ENCODE assay signal across 20 cellular contexts in the genomic region with DNA sequence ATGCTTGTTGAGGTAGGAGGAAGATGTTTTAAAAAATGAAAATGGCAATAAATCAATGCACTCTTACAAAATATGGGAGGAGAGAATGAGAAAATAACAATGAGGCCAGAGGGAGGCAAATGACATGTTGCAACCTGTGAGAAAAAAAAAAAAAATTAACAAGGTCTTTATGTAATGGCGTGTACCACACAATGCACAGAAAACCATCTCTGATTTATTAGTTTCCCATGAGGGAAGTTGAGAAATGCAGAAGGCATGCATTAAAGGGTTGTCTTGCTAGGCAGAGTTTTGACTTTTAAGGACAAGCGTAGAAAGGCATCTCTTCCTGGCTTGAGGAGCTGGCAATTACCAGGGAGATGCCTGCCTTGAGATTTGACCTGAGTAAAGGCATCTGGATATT.
DNase-seq lines count a peak whose midpoint lies in the region; FAIRE-seq and TF ChIP-seq lines count a peak whose summit lies in the region.
"Had no signal": no experiment of that assay in that cellular context is flagged by ENCODE, and none has a peak within 500 bp of the region (broad histone marks: within the 10 kb centered on the region; RNA-seq: fewer than 3 reads in every experiment).

No MANE protein-coding gene starts in this region.

- H2AFZ ChIP-seq in H1 (ENCODE audit: low read length): no peak overlapping the region
- H2AFZ ChIP-seq: GM23248 had no signal

- TF ChIP-seq RAD21 in H1 (IDR thresholded peaks at IDR 0.05 in 1 of 2, conservative IDR thresholded peaks at IDR 0.05 in 1 of 2; ENCODE audit: low read depth in 2 of 2, low read length in 2 of 2): no peak

- no peak overlapping the region for H4K5ac ChIP-seq in H1 (ENCODE audit: insufficient read length, low read depth, low read length)

- no peak overlapping the region for H3K4me3 ChIP-seq in H1 (ENCODE audit: extremely low read depth in 1 of 4, insufficient read depth in 2 of 4, low read depth in 3 of 4, low read length in 4 of 4)
- H3K4me3 ChIP-seq: A549, GM23248 had no signal

- no peak overlapping the region for H3K9ac ChIP-seq in H1 (replicated peaks in 1 of 4; ENCODE audit: extremely low read depth in 1 of 4, low read depth in 3 of 4, low read length in 3 of 4)
- H3K9ac ChIP-seq: GM23248 had no signal

- no peak overlapping the region for H3K27ac ChIP-seq in H1 (ENCODE audit: low read depth, low read length)
- H3K27ac ChIP-seq: A549, GM23248 had no signal

- no peak overlapping the region for H3K14ac ChIP-seq in H1 (ENCODE audit: insufficient read length)

- H3K23me2 ChIP-seq in H1 (ENCODE audit: low read depth, low read length): no peaks in the 10 kb centered on the region; the same call in 1 of the 2 replicates

- whole genome bisulfite sequencing in H1 (ENCODE audit: extremely low coverage in 1 of 2, insufficient coverage in 1 of 2, insufficient read length in 1 of 2, insufficient replicate concordance in 2 of 2, low coverage in 1 of 2, low lambda C conversion rate in 2 of 2, missing lambda C conversion rate in 1 of 2), 2 experiments: 91% methylated on average over 2 of the region's 2 CpGs; no CpG with 5 or more reads in 1 of the 2 experiments

- H3K23ac ChIP-seq in H1 (ENCODE audit: insufficient read length): no peak overlapping the region

- no peaks in the 10 kb centered on the region for H3K9me3 ChIP-seq in H1 (ENCODE audit: insufficient read depth in 2 of 2, low read depth in 1 of 2, low read length in 1 of 2)
- H3K9me3 ChIP-seq: A549 had no signal

- no peaks in the 10 kb centered on the region for H3K79me2 ChIP-seq in H1 (ENCODE audit: control insufficient read depth in 1 of 2, insufficient read depth in 2 of 2, low read length in 2 of 2)

- TF ChIP-seq EP300 in H1 (IDR thresholded peaks at IDR 0.05; ENCODE audit: borderline replicate concordance in 1 of 2, low read depth in 2 of 2, low read length in 2 of 2): no peak

- peaks cover 28% of the 10 kb centered on the region for H3K4me1 Mint-ChIP-seq in glutamatergic neuron (ENCODE audit: low read depth, unreplicated experiment)

- H3K27me3 Mint-ChIP-seq in glutamatergic neuron (ENCODE audit: unreplicated experiment): no peaks in the 10 kb centered on the region

- H3K56ac ChIP-seq in H1 (replicated peaks; ENCODE audit: insufficient read length, low read depth, low read length): no peak overlapping the region

- H3K4ac ChIP-seq in H1 (replicated peaks; ENCODE audit: insufficient read length, low read depth, low read length): no peak overlapping the region

- peak overlapping the region; percentile 0; the same call in 1 of the 2 replicates for H2BK20ac ChIP-seq in H1 (ENCODE audit: low read length)

- TF ChIP-seq POLR2A in H1 (IDR thresholded peaks at IDR 0.05; ENCODE audit: control extremely low read depth in 1 of 2, low read depth in 2 of 2, low read length in 2 of 2): no peak

- H4K8ac ChIP-seq in H1 (ENCODE audit: extremely low read depth, insufficient read depth, low read length): no peak overlapping the region

- H3K36me3 Mint-ChIP-seq in glutamatergic neuron (ENCODE audit: unreplicated experiment): peaks cover 5% of the 10 kb centered on the region

- no peak overlapping the region for H4K91ac ChIP-seq in H1 (replicated peaks; ENCODE audit: insufficient read length, low read length)

- H2BK12ac ChIP-seq in H1 (ENCODE audit: low read depth, low read length): peak overlapping the region; percentile 54; the same call in 1 of the 2 replicates

- CTCF ChIA-PET in H1 (lab: Charles Lee; ENCODE audit: partially characterized antibody): interaction anchor here (1.5 to 1.7 kb wide), 2 partner anchors 12 to 85 kb away, joined by 3 to 4 read pairs; no protein-coding TSS in a partner anchor

- H3K27me3 ChIP-seq in H1 (replicated peaks in 1 of 4; ENCODE audit: control insufficient read depth in 3 of 4, extremely low read depth in 1 of 4, insufficient read depth in 3 of 4, low read length in 3 of 4): no peaks in the 10 kb centered on the region

- no peak for FAIRE-seq in H1 (lab: Jason Lieb, UNC)
- FAIRE-seq: A549, GM12891, GM18507, HepG2, RCC 7860 had no signal

- H3K4me3 Mint-ChIP-seq in glutamatergic neuron (ENCODE audit: unreplicated experiment): peak overlapping the region; percentile 7

- peak overlapping the region in 1 of 2 experiments; percentile 29; a peak in 1 of 4 replicates for H3K4me2 ChIP-seq in H1 (ENCODE audit: insufficient read depth in 1 of 2, low read depth in 2 of 2, low read length in 2 of 2)
- H3K4me2 ChIP-seq: A549 had no signal

- TF ChIP-seq CTCF in H1 (IDR thresholded peaks at IDR 0.05; ENCODE audit: control extremely low read depth in 1 of 3, insufficient read depth in 1 of 3, low read depth in 1 of 3, low read length in 3 of 3) (no peak), glutamatergic neuron (IDR thresholded peaks at IDR 0.05; ENCODE audit: partially characterized antibody, unreplicated experiment) (no peak)

- peak overlapping the region; percentile 65 for H3K27ac Mint-ChIP-seq in glutamatergic neuron (ENCODE audit: unreplicated experiment)

- 0 out of 2 replicates have a peak overlapping the region, but pooled peaks have one; percentile 37 for H2BK15ac ChIP-seq in H1 (ENCODE audit: low read length)

- H3K18ac ChIP-seq in H1 (ENCODE audit: extremely low read depth, low read length): no peak overlapping the region

- no peak overlapping the region; the same call in 1 of the 2 replicates for H2AK5ac ChIP-seq in H1 (ENCODE audit: low read depth, low read length)

- POLR2A ChIA-PET in H1 (lab: Charles Lee; ENCODE audit: partially characterized antibody): no interaction called here

- no peak overlapping the region for H2BK120ac ChIP-seq in H1 (replicated peaks; ENCODE audit: low read depth, low read length)

- H3K79me1 ChIP-seq in H1 (ENCODE audit: low read depth, low read length): no peaks in the 10 kb centered on the region

- H3K36me3 ChIP-seq in H1 (ENCODE audit: control insufficient read depth in 2 of 4, insufficient read depth in 4 of 4, low read length in 3 of 4): no peaks in the 10 kb centered on the region

- no peaks in the 10 kb centered on the region for H4K20me1 ChIP-seq in H1 (replicated peaks in 1 of 2; ENCODE audit: control insufficient read depth in 1 of 2, insufficient read depth in 2 of 2, low read length in 2 of 2)

- DNase-seq in EH (ENCODE audit: low read depth) (peak; percentile 29), NCI-H2227 (lab: John Stamatoyannopoulos, UW; ENCODE audit: unreplicated experiment) (peak; percentile 51), H1 (ENCODE audit: low read depth in 1 of 2, low spot score in 2 of 2) (no peak), glutamatergic neuron (no peak), RPMI8226 (no peak), ureter (ENCODE audit: low spot score) (no peak), NCI-H524 treated with DMSO at 0.1 percent for 48 hours (lab: John Stamatoyannopoulos, UW) (no peak), LoVo (ENCODE audit: low spot score) (no peak)
- DNase-seq: C1 segment of cervical spinal cord, DND-41, GF-D8, GM23248, KG1, NCI-H1092 treated with DMSO at 0.1 percent for 48 hours, SIG-M5 had no signal

- peaks cover 3% of the 10 kb centered on the region for H3K9me3 Mint-ChIP-seq in glutamatergic neuron (ENCODE audit: unreplicated experiment)

- peaks cover 3 to 10% (median 8%) of the 10 kb centered on the region in 4 experiments; a peak in 6 of 7 replicates for H3K4me1 ChIP-seq in H1 (replicated peaks in 1 of 4; ENCODE audit: control insufficient read depth in 3 of 4, insufficient read depth in 4 of 4, low read length in 3 of 4)
- H3K4me1 ChIP-seq: A549 had no signal

- no peak overlapping the region for H2BK5ac ChIP-seq in H1 (ENCODE audit: low read depth, low read length)

TF ChIP-seq in H1, 55 proteins besides CTCF, POLR2A, EP300 and RAD21 (continues in another document):
- TF ChIP-seq SP1 (IDR thresholded peaks at IDR 0.05; ENCODE audit: low read depth, low read length): no peak
- no peak for TF ChIP-seq POU5F1 (IDR thresholded peaks at IDR 0.05; ENCODE audit: low read depth, low read length)
- TF ChIP-seq PHF8 (conservative IDR thresholded peaks at IDR 0.05; ENCODE audit: low read depth, low read length): no peak
- TF ChIP-seq BCL11A (IDR thresholded peaks at IDR 0.05; ENCODE audit: low read depth in 2 of 2, low read length in 2 of 2): no peak
- TF ChIP-seq, protein P1, sequence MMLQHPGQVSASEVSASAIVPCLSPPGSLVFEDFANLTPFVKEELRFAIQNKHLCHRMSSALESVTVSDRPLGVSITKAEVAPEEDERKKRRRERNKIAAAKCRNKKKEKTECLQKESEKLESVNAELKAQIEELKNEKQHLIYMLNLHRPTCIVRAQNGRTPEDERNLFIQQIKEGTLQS (IDR thresholded peaks at IDR 0.05; ENCODE audit: insufficient read depth, low read depth, low read length): no peak
- TF ChIP-seq FOSL1 (IDR thresholded peaks at IDR 0.05; ENCODE audit: insufficient read depth, low read depth, low read length): no peak

Comparison
In these comparisons a context has a peak if more than half of its experiments do, and no peak if none do; other contexts are left out.
1. DNase-seq: peak in EH (single experiment) and NCI-H2227 (single experiment); none in H1 (0 of 2), glutamatergic neuron (single experiment), RPMI8226 (single experiment), ureter (single experiment), NCI-H524 treated with DMSO at 0.1 percent for 48 hours (single experiment) and LoVo (single experiment).